13 cellular contexts compared by ENCODE assay signal in genomic region chr10:124709862-124710261, GRCh38. TPM values are rescaled to one million over a fixed set of nuclear protein-coding genes. Genes with fewer than 3 reads are reported as not detected.
DNase-seq lines count a peak whose midpoint lies in the region; ATAC-seq and TF ChIP-seq lines count a peak whose summit lies in the region.
"Had no signal": no experiment of that assay in that cellular context is flagged by ENCODE, and none has a peak within 500 bp of the region (broad histone marks: within the 10 kb centered on the region; RNA-seq: fewer than 3 reads in every experiment).

No MANE protein-coding gene starts in this region.

- intact Hi-C loops in upper lobe of right lung (cut with DNase I): no loop called here
- intact Hi-C loops in activated naive CD4-positive, alpha-beta T cell treated with anti-CD3 and anti-CD28 coated beads for 36 hours (cut with micrococcal nuclease): no loop called here

- H3K36me3 Mint-ChIP-seq in activated CD8-positive, alpha-beta memory T cell treated with anti-CD3 and anti-CD28 coated beads, Interleukin-2, amount 10 ng/mL, durations not matched to agents 7 days and 5 days: peaks cover 8% of the 10 kb centered on the region
- H3K36me3 Mint-ChIP-seq in activated naive CD4-positive, alpha-beta T cell treated with anti-CD3 and anti-CD28 coated beads for 36 hours (ENCODE audit: low read depth): peaks cover 3% of the 10 kb centered on the region
- H3K36me3 Mint-ChIP-seq in GM23338 (ENCODE audit: low read depth): peaks cover 6% of the 10 kb centered on the region; the same call in 2 of the 3 replicates

- peak overlapping the region; percentile 37 for H3K27ac Mint-ChIP-seq in activated CD8-positive, alpha-beta memory T cell treated with anti-CD3 and anti-CD28 coated beads, Interleukin-2, amount 10 ng/mL, durations not matched to agents 7 days and 5 days
- H3K27ac Mint-ChIP-seq in activated naive CD4-positive, alpha-beta T cell treated with anti-CD3 and anti-CD28 coated beads for 36 hours: no peak overlapping the region
- H3K27ac Mint-ChIP-seq in GM23338: no peak overlapping the region
- H3K27ac Mint-ChIP-seq: activated naive CD8-positive, alpha-beta T cell treated with anti-CD3 and anti-CD28 coated beads, Interleukin-2, amount 50 U/mL, for 24 hours had no signal

- H2AFZ ChIP-seq in neuronal stem cell (ENCODE audit: low read length): no peak overlapping the region
- no peak overlapping the region for H2AFZ ChIP-seq in GM23338

- no peak for DNase-seq in activated CD8-positive, alpha-beta memory T cell treated with anti-CD3 and anti-CD28 coated beads, Interleukin-2, amount 10 ng/mL, durations not matched to agents 7 days and 5 days
- no peak for DNase-seq in activated CD8-positive, alpha-beta memory T cell treated with anti-CD3 and anti-CD28 coated beads, Interleukin-2, amount 50 U/mL, for 48 hours
- DNase-seq in foreskin keratinocyte (no peak), neuronal stem cell (ENCODE audit: low spot score) (no peak), upper lobe of right lung (peak; percentile 90), SK-N-DZ (ENCODE audit: low spot score) (no peak), GM23338 (ENCODE audit: low spot score) (no peak)
- DNase-seq in activated naive CD4-positive, alpha-beta T cell treated with anti-CD3 and anti-CD28 coated beads for 36 hours: no peak
- DNase-seq: activated CD4-positive, alpha-beta T cell treated with anti-CD3 and anti-CD28 coated beads for 48 hours; activated naive CD8-positive, alpha-beta T cell treated with anti-CD3 and anti-CD28 coated beads, Interleukin-2, amount 50 U/mL, for 24 hours; EL; left cardiac atrium; SHP77 treated with DMSO at 0.1 percent for 48 hours had no signal

- no peak overlapping the region for H3K4me2 ChIP-seq in neuronal stem cell (ENCODE audit: insufficient read depth, low read length, poor library complexity, severe bottlenecking)
- H3K4me2 ChIP-seq in GM23338: no peak overlapping the region

- H3K27me3 ChIP-seq in foreskin keratinocyte (no peaks in the 10 kb centered on the region), neuronal stem cell (ENCODE audit: control insufficient read depth in 3 of 3, insufficient read depth in 3 of 3, low read depth in 1 of 3, low read length in 3 of 3) (no peaks in the 10 kb centered on the region), upper lobe of right lung (no peaks in the 10 kb centered on the region), GM23338 (ENCODE audit: insufficient read depth) (no peaks in the 10 kb centered on the region)

- no peak overlapping the region for H2BK120ac ChIP-seq in neuronal stem cell (ENCODE audit: low read depth, low read length)

- no peak overlapping the region for H3K4me3 Mint-ChIP-seq in activated CD8-positive, alpha-beta memory T cell treated with anti-CD3 and anti-CD28 coated beads, Interleukin-2, amount 10 ng/mL, durations not matched to agents 7 days and 5 days
- H3K4me3 Mint-ChIP-seq in activated naive CD4-positive, alpha-beta T cell treated with anti-CD3 and anti-CD28 coated beads for 36 hours: no peak overlapping the region
- H3K4me3 Mint-ChIP-seq in GM23338: no peak overlapping the region
- H3K4me3 Mint-ChIP-seq: activated naive CD8-positive, alpha-beta T cell treated with anti-CD3 and anti-CD28 coated beads, Interleukin-2, amount 50 U/mL, for 24 hours had no signal

- H2BK5ac ChIP-seq in neuronal stem cell (ENCODE audit: low read length): no peak overlapping the region

- H3K14ac ChIP-seq in neuronal stem cell (ENCODE audit: low read length): no peak overlapping the region

- no peak overlapping the region for H2BK12ac ChIP-seq in neuronal stem cell (ENCODE audit: low read length)

- H4K91ac ChIP-seq in neuronal stem cell (ENCODE audit: low read depth, low read length, poor library complexity): peak overlapping the region; percentile 44

- H2AK5ac ChIP-seq in neuronal stem cell (ENCODE audit: low read depth, low read length): no peak overlapping the region

- no peak for TF ChIP-seq CTCF in foreskin keratinocyte (conservative IDR thresholded peaks at IDR 0.05)
- TF ChIP-seq CTCF in upper lobe of right lung (IDR thresholded peaks at IDR 0.05): no peak
- TF ChIP-seq CTCF in GM23338 (conservative IDR thresholded peaks at IDR 0.05; ENCODE audit: low read depth in 2 of 2): no peak

- no peaks in the 10 kb centered on the region for H3K27me3 Mint-ChIP-seq in activated CD8-positive, alpha-beta memory T cell treated with anti-CD3 and anti-CD28 coated beads, Interleukin-2, amount 10 ng/mL, durations not matched to agents 7 days and 5 days
- H3K27me3 Mint-ChIP-seq in activated naive CD4-positive, alpha-beta T cell treated with anti-CD3 and anti-CD28 coated beads for 36 hours (ENCODE audit: low read depth): no peaks in the 10 kb centered on the region
- H3K27me3 Mint-ChIP-seq in GM23338 (ENCODE audit: insufficient read depth, low read depth, poor library complexity): peaks cover 6% of the 10 kb centered on the region
- H3K27me3 Mint-ChIP-seq: activated naive CD8-positive, alpha-beta T cell treated with anti-CD3 and anti-CD28 coated beads, Interleukin-2, amount 50 U/mL, for 24 hours had no signal

- peaks cover 16 to 20% of the 10 kb centered on the region in 2 donors for H3K36me3 ChIP-seq in neuronal stem cell (replicated peaks in 1 of 2; ENCODE audit: control insufficient read depth in 2 of 2, insufficient read depth in 2 of 2, low read length in 2 of 2)
- no peaks in the 10 kb centered on the region for H3K36me3 ChIP-seq in upper lobe of right lung
- H3K36me3 ChIP-seq in GM23338 (ENCODE audit: insufficient read depth): no peaks in the 10 kb centered on the region; the same call in 1 of the 2 replicates

- H3K9me2 ChIP-seq in GM23338 (ENCODE audit: insufficient read depth): no peaks in the 10 kb centered on the region

- H4K8ac ChIP-seq in neuronal stem cell (ENCODE audit: low read depth, low read length): no peak overlapping the region

- H3K9me3 Mint-ChIP-seq in activated CD8-positive, alpha-beta memory T cell treated with anti-CD3 and anti-CD28 coated beads, Interleukin-2, amount 10 ng/mL, durations not matched to agents 7 days and 5 days (ENCODE audit: low read depth): no peaks in the 10 kb centered on the region
- no peaks in the 10 kb centered on the region for H3K9me3 Mint-ChIP-seq in activated naive CD4-positive, alpha-beta T cell treated with anti-CD3 and anti-CD28 coated beads for 36 hours
- H3K9me3 Mint-ChIP-seq in GM23338: no peaks in the 10 kb centered on the region
- H3K9me3 Mint-ChIP-seq: activated naive CD8-positive, alpha-beta T cell treated with anti-CD3 and anti-CD28 coated beads, Interleukin-2, amount 50 U/mL, for 24 hours had no signal

- peaks cover 14% of the 10 kb centered on the region; the same call in 1 of the 2 replicates for H4K20me1 ChIP-seq in GM23338 (replicated peaks; ENCODE audit: insufficient read depth)

- H3F3A ChIP-seq in GM23338 (replicated peaks; ENCODE audit: low read depth): no peaks in the 10 kb centered on the region

- H3K79me1 ChIP-seq in neuronal stem cell (ENCODE audit: low read depth, low read length): peaks cover 5% of the 10 kb centered on the region

- no peak overlapping the region for H3K23ac ChIP-seq in neuronal stem cell (ENCODE audit: low read depth, low read length, poor library complexity)

- WGBS in neuronal stem cell (ENCODE audit: extremely low coverage in 2 of 2, insufficient read length in 2 of 2, insufficient replicate concordance in 1 of 2), 2 donors: no CpG with 5 or more reads among the region's 10 CpGs

- no peak overlapping the region for H3K9ac ChIP-seq in neuronal stem cell (ENCODE audit: low read depth, low read length, poor library complexity)

- peaks cover 14% of the 10 kb centered on the region for H3K79me2 ChIP-seq in GM23338 (replicated peaks; ENCODE audit: insufficient read depth)

- H3K4ac ChIP-seq in neuronal stem cell (ENCODE audit: low read length): no peak overlapping the region

- no peak overlapping the region for H2BK15ac ChIP-seq in neuronal stem cell (ENCODE audit: low read length)

- H3K4me3 ChIP-seq in neuronal stem cell (ENCODE audit: low read length in 2 of 2) (peak overlapping the region in 1 of 2 donors; percentile 29), upper lobe of right lung (no peak overlapping the region), GM23338 (no peak overlapping the region)

- H3K18ac ChIP-seq in neuronal stem cell (ENCODE audit: low read length): no peak overlapping the region

- H3K27ac ChIP-seq in foreskin keratinocyte (no peak overlapping the region), neuronal stem cell (replicated peaks; ENCODE audit: low read length) (no peak overlapping the region), upper lobe of right lung (peak overlapping the region; percentile 55), GM23338 (ENCODE audit: low read depth) (no peak overlapping the region)

- CTCF ChIA-PET in activated CD8-positive, alpha-beta memory T cell treated with anti-CD3 and anti-CD28 coated beads, Interleukin-2, amount 10 ng/mL, durations not matched to agents 7 days and 5 days (lab: Charles Lee): interaction anchor here (0.8 to 10.8 kb wide), 2 partner anchors 9 kb away, joined by 3 to 76 read pairs; no protein-coding TSS in a partner anchor
- CTCF ChIA-PET in activated naive CD4-positive, alpha-beta T cell treated with anti-CD3 and anti-CD28 coated beads for 36 hours (lab: Charles Lee): interaction anchor here (2.7 kb wide), 1 partner anchor 9 kb away, joined by 15 read pairs; no protein-coding TSS in a partner anchor

- ATAC-seq in activated CD8-positive, alpha-beta memory T cell treated with anti-CD3 and anti-CD28 coated beads, Interleukin-2, amount 10 ng/mL, durations not matched to agents 7 days and 5 days: no peak
- peak; percentile 49 for ATAC-seq in foreskin keratinocyte
- ATAC-seq in upper lobe of right lung: peak; percentile 88
- no peak for ATAC-seq in GM23338
- ATAC-seq: activated naive CD8-positive, alpha-beta T cell treated with anti-CD3 and anti-CD28 coated beads, Interleukin-2, amount 50 U/mL, for 24 hours had no signal

- no peaks in the 10 kb centered on the region for H3K4me1 ChIP-seq in foreskin keratinocyte
- H3K4me1 ChIP-seq in neuronal stem cell (ENCODE audit: control insufficient read depth in 2 of 2, insufficient read depth in 1 of 2, low read depth in 1 of 2, low read length in 2 of 2): peaks cover 11 to 24% of the 10 kb centered on the region in 2 donors
- H3K4me1 ChIP-seq in upper lobe of right lung: peaks cover 62% of the 10 kb centered on the region
- 0 out of 2 replicates have a peak, but pooled peaks cover 8% of the 10 kb centered on the region for H3K4me1 ChIP-seq in GM23338 (ENCODE audit: insufficient read depth)

- peaks cover 83% of the 10 kb centered on the region for H3K4me1 Mint-ChIP-seq in activated CD8-positive, alpha-beta memory T cell treated with anti-CD3 and anti-CD28 coated beads, Interleukin-2, amount 10 ng/mL, durations not matched to agents 7 days and 5 days
- H3K4me1 Mint-ChIP-seq in activated naive CD4-positive, alpha-beta T cell treated with anti-CD3 and anti-CD28 coated beads for 36 hours (ENCODE audit: low read depth): peaks cover 65% of the 10 kb centered on the region
- peaks cover 26% of the 10 kb centered on the region for H3K4me1 Mint-ChIP-seq in GM23338

- H3K9me3 ChIP-seq in neuronal stem cell (replicated peaks in 1 of 2; ENCODE audit: control insufficient read depth in 2 of 2, insufficient read depth in 1 of 2, low read depth in 1 of 2, low read length in 2 of 2): no peaks in the 10 kb centered on the region
- H3K9me3 ChIP-seq in upper lobe of right lung: no peaks in the 10 kb centered on the region

RNA-seq across cellular contexts. Expression of gene FAM53B, which starts 34.3 kb away (rescaled TPM):
- 10 to 100 TPM; 33.5 to 45.5 TPM for total RNA-seq in activated CD8-positive, alpha-beta memory T cell treated with anti-CD3 and anti-CD28 coated beads, Interleukin-2, amount 10 ng/mL, durations not matched to agents 7 days and 5 days
- total RNA-seq in foreskin keratinocyte: 17.3 and 17.5 TPM in 2 replicates
- 6.0 and 6.6 TPM in 2 replicates for polyA plus RNA-seq in foreskin keratinocyte
- 15.1 TPM for polyA plus RNA-seq in neuronal stem cell (2013, experiment 1 of 2)
- 15.7 TPM for polyA plus RNA-seq in neuronal stem cell (2013, experiment 2 of 2)
- total RNA-seq in upper lobe of right lung: 31.4 TPM
- polyA plus RNA-seq in SK-N-DZ (2014; cell fraction: cytosol; rRNA removed): 17.1 and 21.9 TPM in 2 replicates
- 15.9 and 19.3 TPM in 2 replicates for polyA plus RNA-seq in SK-N-DZ (2014; cell fraction: nucleus; rRNA removed)
- 10 to 100 TPM; 11.8 to 11.9 TPM for total RNA-seq in activated naive CD4-positive, alpha-beta T cell treated with anti-CD3 and anti-CD28 coated beads for 36 hours
- total RNA-seq in GM23338 (2014; rRNA removed; shearing (Covaris generic)): 14.5 and 20.3 TPM in 2 replicates
- 3.0 and 3.5 TPM in 2 replicates for polyA plus RNA-seq in GM23338 (2016; fragmentation: Nextera tagmentation; extraction: Ambion mirVana)

Comparison
In these comparisons a context has a peak if more than half of its experiments do, and no peak if none do; other contexts are left out.
1. ATAC-seq: peak in foreskin keratinocyte (single experiment) and upper lobe of right lung (single experiment); none in activated CD8-positive, alpha-beta memory T cell treated with anti-CD3 and anti-CD28 coated beads, Interleukin-2, amount 10 ng/mL, durations not matched to agents 7 days and 5 days (single experiment) and GM23338 (single experiment).